In the genomic region with DNA sequence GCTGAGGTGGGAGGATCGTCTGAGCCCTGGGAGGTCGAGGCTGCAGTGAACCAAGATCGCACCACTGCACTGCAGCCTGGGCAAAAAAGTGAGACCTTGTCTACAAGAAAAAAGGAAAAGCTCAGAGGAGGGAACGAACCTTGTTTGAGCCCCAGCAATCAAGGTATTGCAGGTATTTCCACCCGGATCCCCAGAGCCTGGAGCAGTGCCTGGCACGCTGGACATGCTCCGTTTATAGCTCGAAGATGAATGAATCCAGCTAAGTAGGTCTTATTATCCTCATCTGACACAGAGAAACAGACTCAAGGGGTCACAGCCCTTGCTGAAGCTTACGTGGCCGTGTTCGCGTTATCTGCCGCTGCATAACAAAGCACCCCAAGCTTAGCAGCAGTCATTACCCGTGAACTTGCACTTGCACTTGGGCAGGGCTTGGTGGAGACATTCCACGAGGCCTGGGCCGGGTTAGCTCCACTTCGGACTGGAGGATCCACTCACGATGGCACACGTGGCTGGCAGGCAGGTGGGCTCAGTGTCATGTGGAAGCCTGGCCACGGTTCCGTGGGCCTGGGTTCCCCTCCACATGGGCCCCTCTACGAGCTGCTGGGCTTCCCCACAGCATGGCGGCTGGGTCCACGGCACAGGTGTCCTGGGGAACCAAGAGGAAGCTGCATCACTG, we compare ENCODE assay signal across 17 cellular contexts. TPM values are rescaled to one million over a fixed set of nuclear protein-coding genes. Genes with fewer than 3 reads are reported as not detected.
DNase-seq lines count a peak whose midpoint lies in the region; ATAC-seq lines count a peak whose summit lies in the region.
"Had no signal": no experiment of that assay in that cellular context is flagged by ENCODE, and none has a peak within 500 bp of the region (broad histone marks: within the 10 kb centered on the region; RNA-seq: fewer than 3 reads in every experiment).

No MANE protein-coding gene starts in this region.

- intact Hi-C loops in Right ventricle myocardium inferior (cut with DNase I): loop anchor here (2.0 kb wide), 1 partner anchor 54 kb away; no protein-coding TSS in a partner anchor
- intact Hi-C loops in cardiac septum (cut with DNase I): no loop called here

- H2AFZ ChIP-seq in neuronal stem cell (ENCODE audit: low read length): no peak overlapping the region

- H3K27ac ChIP-seq in duodenal mucosa (ENCODE audit: low read depth, low read length): peak overlapping the region; percentile 61
- H3K27ac ChIP-seq in neuronal stem cell (replicated peaks; ENCODE audit: low read length): no peak overlapping the region
- H3K27ac ChIP-seq: C4-2B had no signal

- peak overlapping the region; percentile 77 for H2BK15ac ChIP-seq in neuronal stem cell (ENCODE audit: low read length)

- H2BK5ac ChIP-seq in neuronal stem cell (ENCODE audit: low read length): no peak overlapping the region

- no peak overlapping the region for H3K23ac ChIP-seq in neuronal stem cell (ENCODE audit: low read depth, low read length, poor library complexity)

- ATAC-seq in Right ventricle myocardium inferior (no peak), GM19324 (IDR thresholded peaks at IDR 0.05; ENCODE audit: low FRiP score, unreplicated experiment) (no peak), esophagus mucosa (no peak)
- ATAC-seq: HCT116, SK-N-SH treated with all-trans-retinoic acid at 6 μM for 48 hours had no signal

- peak overlapping the region; percentile 78 for H3K4ac ChIP-seq in neuronal stem cell (ENCODE audit: low read length)

- DNase-seq in Right ventricle myocardium inferior (ENCODE audit: missing footprints) (peak; percentile 60), cardiac septum (ENCODE audit: low spot score) (no peak), neuronal stem cell (ENCODE audit: low spot score) (no peak), hypothalamus (lab: John Stamatoyannopoulos, UW) (no peak)
- DNase-seq in stimulated activated CD4-positive, alpha-beta T cell treated with anti-CD3 and anti-CD28 coated beads, Interleukin-2, amount 100 ng/mL, for 48 hours: no peak
- DNase-seq: KBM-7, MG63, NCI-H1092 treated with DMSO at 0.1 percent for 48 hours, NCI-H1694 treated with DMSO at 0.1 percent for 48 hours, NCI-H446, SHP77 had no signal

- no peak overlapping the region for H3K14ac ChIP-seq in neuronal stem cell (ENCODE audit: low read length)

- H2BK12ac ChIP-seq in neuronal stem cell (ENCODE audit: low read length): no peak overlapping the region

- H3K79me1 ChIP-seq in neuronal stem cell (ENCODE audit: low read depth, low read length): peaks cover 8% of the 10 kb centered on the region

- H3K9ac ChIP-seq in duodenal mucosa (ENCODE audit: low read depth in 1 of 2, low read length in 2 of 2) (peak overlapping the region; percentile 42 to 47), neuronal stem cell (ENCODE audit: low read depth, low read length, poor library complexity) (peak overlapping the region; percentile 51)

- no peak overlapping the region for H2BK120ac ChIP-seq in neuronal stem cell (ENCODE audit: low read depth, low read length)

- no peak overlapping the region for H3K4me2 ChIP-seq in neuronal stem cell (ENCODE audit: insufficient read depth, low read length, poor library complexity, severe bottlenecking)

- H4K91ac ChIP-seq in neuronal stem cell (ENCODE audit: low read depth, low read length, poor library complexity): no peak overlapping the region

- no CpG with 5 or more reads among the region's 24 CpGs for WGBS in neuronal stem cell (ENCODE audit: extremely low coverage in 2 of 2, insufficient read length in 2 of 2, insufficient replicate concordance in 1 of 2), 2 donors

- H3K27me3 ChIP-seq in duodenal mucosa (ENCODE audit: control insufficient read depth in 1 of 2, insufficient read depth in 2 of 2, low read length in 2 of 2): no peaks in the 10 kb centered on the region
- H3K27me3 ChIP-seq in neuronal stem cell (ENCODE audit: control insufficient read depth in 3 of 3, insufficient read depth in 3 of 3, low read depth in 1 of 3, low read length in 3 of 3): no peaks in the 10 kb centered on the region
- H3K27me3 ChIP-seq: MG63 had no signal

- H3K4me3 ChIP-seq in duodenal mucosa (ENCODE audit: low read depth in 1 of 2, low read length in 2 of 2) (no peak overlapping the region), neuronal stem cell (ENCODE audit: low read length in 2 of 2) (peak overlapping the region in 1 of 2 donors; percentile 7)
- H3K4me3 ChIP-seq: MG63 had no signal

- peak overlapping the region; percentile 72 for H3K18ac ChIP-seq in neuronal stem cell (ENCODE audit: low read length)

- no peak overlapping the region for H4K8ac ChIP-seq in neuronal stem cell (ENCODE audit: low read depth, low read length)

- H3K9me3 ChIP-seq in duodenal mucosa (ENCODE audit: control insufficient read depth in 1 of 2, low read length in 2 of 2) (no peaks in the 10 kb centered on the region), neuronal stem cell (replicated peaks in 1 of 2; ENCODE audit: control insufficient read depth in 2 of 2, insufficient read depth in 1 of 2, low read depth in 1 of 2, low read length in 2 of 2) (no peaks in the 10 kb centered on the region)
- H3K9me3 ChIP-seq: MG63 had no signal

- peaks cover 30 to 46% of the 10 kb centered on the region in 2 donors for H3K4me1 ChIP-seq in duodenal mucosa (ENCODE audit: control insufficient read depth in 1 of 2, insufficient read depth in 2 of 2, low read length in 2 of 2)
- peaks cover 11 to 32% of the 10 kb centered on the region in 2 donors for H3K4me1 ChIP-seq in neuronal stem cell (ENCODE audit: control insufficient read depth in 2 of 2, insufficient read depth in 1 of 2, low read depth in 1 of 2, low read length in 2 of 2)

- H2AK5ac ChIP-seq in neuronal stem cell (ENCODE audit: low read depth, low read length): peak overlapping the region; percentile 96

- H3K36me3 ChIP-seq in duodenal mucosa (ENCODE audit: control insufficient read depth in 1 of 2, insufficient read depth in 2 of 2, low read length in 2 of 2): no peaks in the 10 kb centered on the region
- H3K36me3 ChIP-seq in neuronal stem cell (replicated peaks in 1 of 2; ENCODE audit: control insufficient read depth in 2 of 2, insufficient read depth in 2 of 2, low read length in 2 of 2): no peaks in the 10 kb centered on the region

RNA-seq across cellular contexts. Expression of gene COX19, which starts 3.2 kb away (rescaled TPM):
- total RNA-seq in Right ventricle myocardium inferior: 8.2 TPM
- total RNA-seq in cardiac septum: 7.3 TPM
- 8.7 TPM for polyA plus RNA-seq in neuronal stem cell (2013, experiment 1 of 2)
- 8.9 TPM for polyA plus RNA-seq in neuronal stem cell (2013, experiment 2 of 2)
- 5.5 TPM for total RNA-seq in esophagus mucosa

RNA-seq across cellular contexts. Expression of gene CYP2W1, which starts 4.4 kb away (rescaled TPM):
- total RNA-seq in Right ventricle myocardium inferior: not detected
- total RNA-seq in cardiac septum: not detected
- polyA plus RNA-seq in neuronal stem cell (2013, experiment 1 of 2): not detected
- polyA plus RNA-seq in neuronal stem cell (2013, experiment 2 of 2): not detected
- total RNA-seq in esophagus mucosa: 0.36 TPM

RNA-seq across cellular contexts. Expression of gene ADAP1, which starts 24.1 kb away (rescaled TPM):
- 10.0 TPM for total RNA-seq in Right ventricle myocardium inferior
- 12.5 TPM for total RNA-seq in cardiac septum
- 0.50 TPM for polyA plus RNA-seq in neuronal stem cell (2013, experiment 1 of 2)
- polyA plus RNA-seq in neuronal stem cell (2013, experiment 2 of 2): 0.48 TPM
- total RNA-seq in esophagus mucosa: 5.7 TPM
